In the genomic region with DNA sequence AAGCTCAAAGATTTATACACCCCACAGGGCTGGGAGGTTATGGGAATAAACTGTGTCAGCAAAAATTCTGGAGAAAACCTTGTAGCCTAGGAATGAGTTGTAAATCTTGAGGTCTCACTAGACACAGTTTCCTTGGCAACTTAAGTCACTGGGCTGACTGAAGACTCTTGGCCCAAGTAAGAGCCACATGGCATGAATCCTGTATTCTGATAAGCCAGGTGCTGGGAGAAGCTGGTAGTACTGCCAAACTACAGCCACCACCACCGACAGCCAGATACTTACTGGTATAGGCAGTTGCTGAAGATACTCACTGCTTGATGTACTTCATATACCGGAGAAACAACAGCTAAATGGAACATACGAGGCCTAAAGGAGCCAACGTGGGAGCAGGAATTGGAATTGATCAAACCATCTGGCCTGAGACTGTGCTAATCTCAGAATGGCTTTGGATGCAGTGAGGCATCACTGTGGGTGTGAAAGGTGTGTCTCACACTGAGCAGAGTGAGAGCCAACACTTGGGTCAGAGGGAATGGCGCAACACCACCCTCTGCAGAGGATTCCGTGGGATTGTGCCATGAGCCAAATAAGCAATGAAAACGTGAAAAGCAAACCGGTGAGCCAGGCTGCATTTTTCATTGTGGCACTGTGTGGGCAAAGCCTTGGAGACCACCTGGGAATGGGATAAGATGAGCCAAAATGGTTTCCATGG, we compare ENCODE assay signal across 17 cellular contexts.
A peak's percentile ranks its signal among the peaks of the same experiment; 100 is the strongest.
DNase-seq lines count a peak whose midpoint lies in the region; ATAC-seq and TF ChIP-seq lines count a peak whose summit lies in the region.
"Had no signal": no experiment of that assay in that cellular context is flagged by ENCODE, and none has a peak within 500 bp of the region (broad histone marks: within the 10 kb centered on the region; RNA-seq: fewer than 3 reads in every experiment).

No MANE protein-coding gene starts in this region.

- RAD21 ChIA-PET in HCT116 (lab: Charles Lee; ENCODE audit: low non-redundant PET in 1 of 2, low total read pairs in 2 of 2, uncharacterized antibody in 2 of 2, unreplicated experiment in 2 of 2), result no interaction called here

- H3K27ac Mint-ChIP-seq in progenitor cell of endocrine pancreas, result no peak overlapping the region
- H3K27ac Mint-ChIP-seq: activated CD8-positive, alpha-beta T cell treated with anti-CD3 and anti-CD28 coated beads, Interleukin-2, amount 10 ng/mL, durations not matched to agents 7 days and 5 days; CD4-positive, CD25-positive, alpha-beta regulatory T cell had no signal

- no peaks in the 10 kb centered on the region for H3K79me2 ChIP-seq in HCT116 (ENCODE audit: insufficient read depth, low read length)

- no peak for TF ChIP-seq CTCF in HCT116 (IDR thresholded peaks at IDR 0.05 in 2 of 3, conservative IDR thresholded peaks at IDR 0.05 in 1 of 3; ENCODE audit: borderline replicate concordance in 1 of 3, insufficient read depth in 1 of 3, low read depth in 2 of 3, low read length in 2 of 3)
- TF ChIP-seq CTCF in RWPE2 (IDR thresholded peaks at IDR 0.05; ENCODE audit: poor library complexity, severe bottlenecking), result peak; percentile 19
- no peak for TF ChIP-seq CTCF in fibroblast of mammary gland (conservative IDR thresholded peaks at IDR 0.05; ENCODE audit: control insufficient read depth, insufficient read depth, low read depth, low read length)
- no peak for TF ChIP-seq CTCF in omental fat pad (IDR thresholded peaks at IDR 0.05)
- no peak for TF ChIP-seq CTCF in lower lobe of right lung (IDR thresholded peaks at IDR 0.05)
- no peak for TF ChIP-seq CTCF in progenitor cell of endocrine pancreas (IDR thresholded peaks at IDR 0.05; ENCODE audit: unreplicated experiment)

- POLR2A ChIA-PET in HCT116 (lab: Charles Lee), result no interaction called here

- H3K4me3 ChIP-seq in HCT116 (replicated peaks in 1 of 2; ENCODE audit: low read depth in 1 of 2, low read length in 2 of 2) (no peak overlapping the region), RWPE2 (ENCODE audit: severe bottlenecking) (no peak overlapping the region), fibroblast of mammary gland (ENCODE audit: control insufficient read depth, low read depth, low read length) (no peak overlapping the region), lower lobe of right lung (no peak overlapping the region)
- H3K4me3 ChIP-seq: dorsolateral prefrontal cortex, heart right ventricle, sigmoid colon, testis had no signal

- H3K27ac ChIP-seq in HCT116 (ENCODE audit: low read depth, low read length), result no peak overlapping the region
- no peak overlapping the region for H3K27ac ChIP-seq in RWPE2 (ENCODE audit: poor library complexity, severe bottlenecking)
- no peak overlapping the region for H3K27ac ChIP-seq in lower lobe of right lung
- H3K27ac ChIP-seq: heart right ventricle, sigmoid colon, testis had no signal

- CTCF ChIA-PET in HCT116 (lab: Charles Lee), result no interaction called here

- no peak overlapping the region for H2AFZ ChIP-seq in HCT116 (ENCODE audit: low read depth, low read length, poor library complexity, severe bottlenecking)

- H3K9me3 ChIP-seq in HCT116 (ENCODE audit: control insufficient read depth in 1 of 2, insufficient read depth in 1 of 2, low read depth in 1 of 2, low read length in 2 of 2), result no peaks in the 10 kb centered on the region
- no peaks in the 10 kb centered on the region for H3K9me3 ChIP-seq in RWPE2 (ENCODE audit: severe bottlenecking)
- no peaks in the 10 kb centered on the region for H3K9me3 ChIP-seq in lower lobe of right lung
- H3K9me3 ChIP-seq: heart right ventricle, sigmoid colon, testis had no signal

- DNase-seq in HCT116 (ENCODE audit: low read depth, low spot score) (no peak), RWPE2 (ENCODE audit: low spot score) (no peak), fibroblast of mammary gland (ENCODE audit: low read depth) (peak; percentile 68), omental fat pad (ENCODE audit: low spot score) (no peak), lower lobe of right lung (no peak), activated gamma-delta T cell treated with Interleukin-2 at 50 U/mL for 16 hours (no peak), progenitor cell of endocrine pancreas (ENCODE audit: low spot score, unreplicated experiment) (no peak)
- DNase-seq: activated CD8-positive, alpha-beta T cell treated with anti-CD3 and anti-CD28 coated beads, Interleukin-2, amount 10 ng/mL, durations not matched to agents 7 days and 5 days; activated naive CD4-positive, alpha-beta T cell treated with anti-CD3 and anti-CD28 coated beads, Interleukin-2, amount 50 U/mL, for 16 hours; CD4-positive, CD25-positive, alpha-beta regulatory T cell; heart right ventricle; NCI-H2029 treated with DMSO at 0.1 percent for 48 hours; sigmoid colon; T-helper 2 cell; testis had no signal

- H3K9me2 ChIP-seq in HCT116 (ENCODE audit: insufficient read depth), result no peaks in the 10 kb centered on the region

- H3K4me3 Mint-ChIP-seq in progenitor cell of endocrine pancreas (ENCODE audit: low read depth), result no peak overlapping the region
- H3K4me3 Mint-ChIP-seq: activated CD8-positive, alpha-beta T cell treated with anti-CD3 and anti-CD28 coated beads, Interleukin-2, amount 10 ng/mL, durations not matched to agents 7 days and 5 days; CD4-positive, CD25-positive, alpha-beta regulatory T cell had no signal

- H3K4me1 ChIP-seq in HCT116 (ENCODE audit: control insufficient read depth in 1 of 2, insufficient read depth in 2 of 2, low read length in 2 of 2) (no peaks in the 10 kb centered on the region), RWPE2 (ENCODE audit: insufficient read depth, poor library complexity, severe bottlenecking) (no peaks in the 10 kb centered on the region), lower lobe of right lung (no peaks in the 10 kb centered on the region)
- H3K4me1 ChIP-seq: heart right ventricle, sigmoid colon had no signal

- no peak for ATAC-seq in HCT116
- ATAC-seq in RWPE2 (ENCODE audit: low read depth), result no peak; the same call in 2 of the 3 replicates
- ATAC-seq in omental fat pad (ENCODE audit: low FRiP score), result peak; percentile 98
- ATAC-seq in lower lobe of right lung, result no peak
- no peak for ATAC-seq in GM21825 (IDR thresholded peaks at IDR 0.05; ENCODE audit: unreplicated experiment)
- ATAC-seq: activated CD8-positive, alpha-beta T cell treated with anti-CD3 and anti-CD28 coated beads, Interleukin-2, amount 10 ng/mL, durations not matched to agents 7 days and 5 days had no signal

- H3K9ac ChIP-seq in HCT116 (ENCODE audit: low read length), result no peak overlapping the region

- H3K27me3 ChIP-seq in HCT116 (ENCODE audit: insufficient read depth, low read length) (no peaks in the 10 kb centered on the region), RWPE2 (ENCODE audit: insufficient read depth, poor library complexity, severe bottlenecking) (no peaks in the 10 kb centered on the region), lower lobe of right lung (ENCODE audit: low read depth) (no peaks in the 10 kb centered on the region)
- H3K27me3 ChIP-seq: dorsolateral prefrontal cortex, sigmoid colon, testis had no signal

- no TSS peak for BruUV-seq in HCT116 (replicated peaks; lab: Mats Ljungman, UMichigan)

- H3K27me3 Mint-ChIP-seq in progenitor cell of endocrine pancreas, result peaks cover 20% of the 10 kb centered on the region

- peak; percentile 12; the same call in 1 of the 2 replicates for TF ChIP-seq RAD21 in HCT116 (IDR thresholded peaks at IDR 0.05; ENCODE audit: low read depth)

- H4K20me1 ChIP-seq in HCT116 (ENCODE audit: insufficient read depth), result no peaks in the 10 kb centered on the region

- no peaks in the 10 kb centered on the region for H3K36me3 ChIP-seq in HCT116 (ENCODE audit: control insufficient read depth in 1 of 2, insufficient read depth in 2 of 2, low read length in 2 of 2)
- H3K36me3 ChIP-seq in RWPE2 (ENCODE audit: low read depth), result no peaks in the 10 kb centered on the region
- H3K36me3 ChIP-seq in lower lobe of right lung, result no peaks in the 10 kb centered on the region
- H3K36me3 ChIP-seq: heart right ventricle, sigmoid colon had no signal

- TF ChIP-seq POLR2A in HCT116 (IDR thresholded peaks at IDR 0.05; ENCODE audit: borderline replicate concordance, extremely low read depth, insufficient read depth, insufficient read length), result no peak

- H3K4me2 ChIP-seq in HCT116 (ENCODE audit: low read length), result no peak overlapping the region

- intact Hi-C loops in HCT116 (cut with micrococcal nuclease), result no loop called here
- intact Hi-C loops in lower lobe of right lung (cut with DNase I), result no loop called here

- peaks cover 2% of the 10 kb centered on the region for H3K4me1 Mint-ChIP-seq in progenitor cell of endocrine pancreas (ENCODE audit: low read depth)
- H3K4me1 Mint-ChIP-seq: CD4-positive, CD25-positive, alpha-beta regulatory T cell had no signal

- no peaks in the 10 kb centered on the region for H3K9me3 Mint-ChIP-seq in progenitor cell of endocrine pancreas (ENCODE audit: low read depth)
- H3K9me3 Mint-ChIP-seq: CD4-positive, CD25-positive, alpha-beta regulatory T cell had no signal

- H3K36me3 Mint-ChIP-seq in progenitor cell of endocrine pancreas (ENCODE audit: insufficient read depth), result no peaks in the 10 kb centered on the region
- H3K36me3 Mint-ChIP-seq: CD4-positive, CD25-positive, alpha-beta regulatory T cell had no signal

TF ChIP-seq in HCT116, 20 proteins besides CTCF, POLR2A, EP300 and RAD21 (continues in another document):
- TF ChIP-seq CEBPB (IDR thresholded peaks at IDR 0.05; ENCODE audit: low read depth) (no peak), EZH2phosphoT487 (IDR thresholded peaks at IDR 0.05; ENCODE audit: borderline replicate concordance) (no peak), ZFX (IDR thresholded peaks at IDR 0.05) (no peak), FOSL1 (IDR thresholded peaks at IDR 0.05; ENCODE audit: low read depth) (no peak), EZH2 (IDR thresholded peaks at IDR 0.05) (no peak)
